In the genomic region with DNA sequence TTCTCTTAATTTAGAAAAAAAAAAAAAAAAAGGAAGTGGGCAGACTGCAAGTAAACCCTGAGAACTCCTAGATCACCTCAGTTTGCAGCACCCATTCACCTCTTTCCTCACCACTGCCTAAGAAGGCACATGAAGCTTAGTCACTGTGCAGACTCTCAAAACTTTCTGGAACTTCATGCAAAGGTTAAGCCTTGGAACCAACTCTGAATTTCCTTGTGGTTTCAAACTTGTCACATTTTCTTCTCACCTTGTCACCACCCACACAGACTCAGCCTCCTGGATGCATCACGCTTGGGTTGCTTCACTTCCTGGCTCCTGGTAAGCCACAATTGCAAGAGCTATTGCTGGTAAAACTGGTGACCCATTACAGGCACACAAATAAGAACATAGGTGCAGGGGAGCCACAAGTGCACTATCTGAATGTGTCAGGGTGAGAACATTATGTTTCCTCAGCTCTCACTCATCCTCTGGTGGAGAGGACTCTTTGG, we compare ENCODE assay signal across 8 cellular contexts. TPM values are rescaled to one million over a fixed set of nuclear protein-coding genes. Genes with fewer than 3 reads are reported as not detected.
DNase-seq lines count a peak whose midpoint lies in the region; ATAC-seq and TF ChIP-seq lines count a peak whose summit lies in the region.

No MANE protein-coding gene starts in this region.

- no peak overlapping the region for H2BK20ac ChIP-seq in IMR-90 (ENCODE audit: low read depth, low read length)

- H3K56ac ChIP-seq in IMR-90 (ENCODE audit: extremely low read depth, insufficient read depth, low read length), result no peak overlapping the region

- H3K27me3 Mint-ChIP-seq in CD8-positive, alpha-beta memory T cell, result peaks cover 0 to 2% of the 10 kb centered on the region in 2 donors

- H3K36me3 ChIP-seq in CD8-positive, alpha-beta memory T cell (ENCODE audit: insufficient read depth, low read length), result no peaks in the 10 kb centered on the region
- H3K36me3 ChIP-seq in IMR-90 (ENCODE audit: control insufficient read depth, insufficient read depth, low read length), result no peaks in the 10 kb centered on the region

- no peaks in the 10 kb centered on the region for H3K79me1 ChIP-seq in IMR-90 (ENCODE audit: low read depth in 1 of 2, low read length in 2 of 2)

- no peak overlapping the region for H3K14ac ChIP-seq in IMR-90 (replicated peaks; ENCODE audit: low read depth, low read length)

- no peak overlapping the region for H2BK15ac ChIP-seq in IMR-90 (ENCODE audit: low read depth, low read length)

- H3K4me1 Mint-ChIP-seq in CD8-positive, alpha-beta memory T cell, result peaks cover 28 to 41% (median 38%) of the 10 kb centered on the region in 3 donors

- no peak overlapping the region; the same call in 1 of the 2 replicates for H3K4me2 ChIP-seq in IMR-90 (ENCODE audit: low read depth, low read length)

- H3K9ac ChIP-seq in IMR-90 (ENCODE audit: low read depth, low read length), result no peak overlapping the region

- no peak overlapping the region for H2AK9ac ChIP-seq in IMR-90 (replicated peaks; ENCODE audit: low read depth, low read length, poor library complexity)

- H3K27ac ChIP-seq in CD8-positive, alpha-beta memory T cell (ENCODE audit: low read depth, low read length), result no peak overlapping the region
- H3K27ac ChIP-seq in IMR-90 (ENCODE audit: insufficient read depth, low read length), result no peak overlapping the region
- no peak overlapping the region for H3K27ac ChIP-seq in foreskin keratinocyte

- dilution Hi-C loops in IMR-90 (cut with HindIII; ENCODE audit: low sequenced_read_pairs, unreplicated experiment), result no loop called here

- H3K36me3 Mint-ChIP-seq in CD8-positive, alpha-beta memory T cell, result peaks cover 0 to 11% (median 3%) of the 10 kb centered on the region in 3 donors

- no peak overlapping the region for H4K5ac ChIP-seq in IMR-90 (ENCODE audit: low read depth, low read length)

- H3K18ac ChIP-seq in IMR-90 (ENCODE audit: low read depth, low read length), result no peak overlapping the region

- H3K4me1 ChIP-seq in CD8-positive, alpha-beta memory T cell (ENCODE audit: insufficient read depth, low read length), result peaks cover 28% of the 10 kb centered on the region
- no peaks in the 10 kb centered on the region; the same call in 1 of the 2 replicates for H3K4me1 ChIP-seq in IMR-90 (ENCODE audit: control insufficient read depth, insufficient read depth, low read length)
- no peaks in the 10 kb centered on the region for H3K4me1 ChIP-seq in foreskin keratinocyte

- H3K27me3 ChIP-seq in CD8-positive, alpha-beta memory T cell (ENCODE audit: insufficient read depth, low read length, poor library complexity, severe bottlenecking), result no peaks in the 10 kb centered on the region
- H3K27me3 ChIP-seq in IMR-90 (ENCODE audit: control insufficient read depth, insufficient read depth, low read length), result no peaks in the 10 kb centered on the region
- H3K27me3 ChIP-seq in foreskin keratinocyte, result no peaks in the 10 kb centered on the region

- H4K20me1 ChIP-seq in IMR-90 (ENCODE audit: insufficient read depth, low read length), result no peaks in the 10 kb centered on the region; the same call in 1 of the 2 replicates

- intact Hi-C loops in IMR-90 (cut with micrococcal nuclease), result no loop called here

- TF ChIP-seq CTCF in IMR-90 (conservative IDR thresholded peaks at IDR 0.05; ENCODE audit: low read depth, low read length) (no peak), foreskin keratinocyte (conservative IDR thresholded peaks at IDR 0.05) (no peak)

- peak overlapping the region; percentile 70 to 93 (median 82) for H3K27ac Mint-ChIP-seq in CD8-positive, alpha-beta memory T cell

- no peak overlapping the region for H2BK5ac ChIP-seq in IMR-90 (ENCODE audit: low read depth, low read length, poor library complexity, severe bottlenecking)

- peak; percentile 56 to 91 (median 70) for DNase-seq in CD8-positive, alpha-beta memory T cell
- DNase-seq in IMR-90 (peak; percentile 95), foreskin keratinocyte (peak; percentile 84 to 87), NCI-H146 treated with DMSO at 0.1 percent for 48 hours (lab: John Stamatoyannopoulos, UW; ENCODE audit: unreplicated experiment) (no peak), HuH-7 (ENCODE audit: low spot score) (no peak)
- DNase-seq in activated CD4-positive, alpha-beta T cell treated with anti-CD3 and anti-CD28 coated beads, Interleukin-2, amount 50 U/mL, for 4 hours, result peak; percentile 78 to 84
- DNase-seq in stimulated activated CD8-positive, alpha-beta memory T cell treated with anti-CD3 and anti-CD28 coated beads, Interleukin-15, amount 100 ng/mL, for 4 hours (ENCODE audit: low read depth in 2 of 2), result peak; percentile 62 to 84

- H4K8ac ChIP-seq in IMR-90 (ENCODE audit: low read depth in 2 of 2, low read length in 2 of 2), result no peak overlapping the region; a peak in 1 of 4 replicates

- no peak overlapping the region for H4K91ac ChIP-seq in IMR-90 (ENCODE audit: insufficient read depth, low read depth, low read length)

- no peaks in the 10 kb centered on the region; the same call in 1 of the 2 replicates for H3K9me1 ChIP-seq in IMR-90 (ENCODE audit: insufficient read depth, low read length)

- peak overlapping the region; percentile 33 for H2AFZ ChIP-seq in IMR-90 (replicated peaks; ENCODE audit: low read length, poor library complexity)

- no peak for TF ChIP-seq POLR2A in IMR-90 (IDR thresholded peaks at IDR 0.05; ENCODE audit: low read depth, low read length)

- peak overlapping the region; percentile 49 to 72 (median 61) for H3K4me3 Mint-ChIP-seq in CD8-positive, alpha-beta memory T cell

- no peak overlapping the region for H3K23ac ChIP-seq in IMR-90 (ENCODE audit: low read depth, low read length)

- H3K9me3 ChIP-seq in CD8-positive, alpha-beta memory T cell (ENCODE audit: low read length), result no peaks in the 10 kb centered on the region
- H3K9me3 ChIP-seq in IMR-90 (ENCODE audit: control insufficient read depth, insufficient read depth, low read length), result peaks cover 3% of the 10 kb centered on the region; the same call in 1 of the 2 replicates

- CTCF ChIA-PET in CD8-positive, alpha-beta memory T cell (lab: Charles Lee), result interaction anchor here (0.9 to 1.6 kb wide), 9 partner anchors 14 to 259 kb away, joined by 3 to 9 read pairs (median 5); partner anchors contain the start of gene CPD
- CTCF ChIA-PET in IMR-90 (lab: Yijun Ruan, JAX), result interaction anchor here (0.6 to 0.7 kb wide), 2 partner anchors 8 to 24 kb away, joined by 4 read pairs; no protein-coding TSS in a partner anchor

- 0% methylated on average over 1 of the region's 1 CpG; no CpG with 5 or more reads in 1 of the 2 experiments for WGBS in IMR-90 (ENCODE audit: extremely low coverage in 2 of 2, insufficient read length in 1 of 2), 2 experiments

- no TSS peak for BruUV-seq in IMR-90 (replicated peaks; lab: Mats Ljungman, UMichigan)

- H3K9me3 Mint-ChIP-seq in CD8-positive, alpha-beta memory T cell, result peaks cover 4 to 24% (median 13%) of the 10 kb centered on the region in 5 donors

- H2BK120ac ChIP-seq in IMR-90 (ENCODE audit: low read depth, low read length), result 0 out of 2 replicates have a peak overlapping the region, but pooled peaks have one; percentile 7

- POLR2A ChIA-PET in CD8-positive, alpha-beta memory T cell (lab: Charles Lee), result interaction anchor here (0.6 to 1.7 kb wide), 7 partner anchors 15 to 1411 kb away, joined by 3 to 15 read pairs (median 4); partner anchors contain the start of genes BLMH, CPD and GOSR1
- POLR2A ChIA-PET in IMR-90 (lab: Charles Lee; ENCODE audit: unreplicated experiment), result interaction anchor here (0.6 kb wide), 2 partner anchors 30 to 38 kb away, joined by 4 to 11 read pairs; no protein-coding TSS in a partner anchor

- no peak for TF ChIP-seq RAD21 in IMR-90 (IDR thresholded peaks at IDR 0.05; ENCODE audit: low read length)

- peak overlapping the region; percentile 5 for H3K4me3 ChIP-seq in CD8-positive, alpha-beta memory T cell (ENCODE audit: low read length)
- H3K4me3 ChIP-seq in IMR-90 (ENCODE audit: insufficient read depth, low read depth, low read length), result no peak overlapping the region

- in situ Hi-C loops in IMR-90 (cut with MboI; ENCODE audit: low sequenced_read_pairs), result no loop called here

- ATAC-seq in GM21526 (IDR thresholded peaks at IDR 0.05; ENCODE audit: low FRiP score, unreplicated experiment), result peak; percentile 75
- ATAC-seq in IMR-90 (ENCODE audit: low read depth), result peak; percentile 83
- peak; percentile 66 for ATAC-seq in foreskin keratinocyte

- peak overlapping the region; percentile 21; the same call in 1 of the 2 replicates for H3K4ac ChIP-seq in IMR-90 (ENCODE audit: low read depth, low read length)

- H2AK5ac ChIP-seq in IMR-90 (ENCODE audit: low read depth, low read length), result no peak overlapping the region

TF ChIP-seq in IMR-90, 13 proteins besides CTCF, POLR2A, EP300 and RAD21 (continues in another document):
- peak; percentile 99 for TF ChIP-seq CEBPB (IDR thresholded peaks at IDR 0.05; ENCODE audit: low read depth, low read length)
- peak; percentile 83 for TF ChIP-seq BHLHE40 (IDR thresholded peaks at IDR 0.05; ENCODE audit: low read depth, low read length)
- peak; percentile 91 for TF ChIP-seq FOS (IDR thresholded peaks at IDR 0.05; ENCODE audit: low read depth, low read length)
- TF ChIP-seq NFE2L2 (IDR thresholded peaks at IDR 0.05; ENCODE audit: low read depth, low read length), result peak; percentile 39; the same call in 1 of the 2 replicates
- TF ChIP-seq CHD1 (IDR thresholded peaks at IDR 0.05; ENCODE audit: low read depth, low read length), result no peak; the same call in 1 of the 2 replicates
- TF ChIP-seq RCOR1 (IDR thresholded peaks at IDR 0.05; ENCODE audit: insufficient replicate concordance, low read length), result no peak

RNA-seq across cellular contexts. Expression of gene CPD, which starts 15.0 kb away (rescaled TPM):
- total RNA-seq in CD8-positive, alpha-beta memory T cell, result 10 to 100 TPM; 22.8 to 26.7 TPM
- 17.3 TPM for polyA plus RNA-seq in CD8-positive, alpha-beta memory T cell
- 78.0 and 94.5 TPM in 2 replicates for total RNA-seq in IMR-90 (2012; rRNA removed)
- 18.5 and 23.4 TPM in 2 replicates for polyA plus RNA-seq in IMR-90 (2012; rRNA removed)
- polyA plus RNA-seq in IMR-90 (2012; cell fraction: cytosol; rRNA removed), result 5.6 and 7.8 TPM in 2 replicates
- polyA plus RNA-seq in IMR-90 (2012; cell fraction: nucleus; rRNA removed; ENCODE audit: low replicate concordance), result 3.5 and 16.3 TPM in 2 replicates
- total RNA-seq in foreskin keratinocyte, result 31.2 and 31.8 TPM in 2 replicates
- 4.6 and 6.0 TPM in 2 replicates for polyA plus RNA-seq in foreskin keratinocyte

RNA-seq across cellular contexts. Expression of gene TMIGD1, which starts 29.9 kb away (rescaled TPM):
- not detected for total RNA-seq in CD8-positive, alpha-beta memory T cell
- not detected for polyA plus RNA-seq in CD8-positive, alpha-beta memory T cell
- total RNA-seq in IMR-90 (2012; rRNA removed), result not detected in 2 replicates
- not detected in 2 replicates for polyA plus RNA-seq in IMR-90 (2012; rRNA removed)
- not detected in 2 replicates for polyA plus RNA-seq in IMR-90 (2012; cell fraction: cytosol; rRNA removed)
- not detected in 2 replicates for polyA plus RNA-seq in IMR-90 (2012; cell fraction: nucleus; rRNA removed; ENCODE audit: low replicate concordance)
- total RNA-seq in foreskin keratinocyte, result not detected in 2 replicates
- not detected in 2 replicates for polyA plus RNA-seq in foreskin keratinocyte

Comparison
In these comparisons a context has a peak if more than half of its experiments do, and no peak if none do; other contexts are left out.
1. DNase-seq: peak in CD8-positive, alpha-beta memory T cell (5 of 5), IMR-90 (single experiment), activated CD4-positive, alpha-beta T cell treated with anti-CD3 and anti-CD28 coated beads, Interleukin-2, amount 50 U/mL, for 4 hours (2 of 2), foreskin keratinocyte (2 of 2) and stimulated activated CD8-positive, alpha-beta memory T cell treated with anti-CD3 and anti-CD28 coated beads, Interleukin-15, amount 100 ng/mL, for 4 hours (2 of 2); none in NCI-H146 treated with DMSO at 0.1 percent for 48 hours (single experiment) and HuH-7 (single experiment).
2. Peak in every context shown above with its lines, with median percentiles within 50 percentile points of each other: ATAC-seq.